In genomic region chr2:43219383-43220228, GRCh38 we compare ENCODE assay signal across 8 cellular contexts. TPM values are rescaled to one million over a fixed set of nuclear protein-coding genes. Genes with fewer than 3 reads are reported as not detected.
A peak's percentile ranks its signal among the peaks of the same experiment; 100 is the strongest.
DNase-seq lines count a peak whose midpoint lies in the region; ATAC-seq and TF ChIP-seq lines count a peak whose summit lies in the region.

No MANE protein-coding gene starts in this region.

- CTCF ChIA-PET in PC-9 (lab: Charles Lee) = interaction anchor here (0.9 kb wide), 1 partner anchor 39 kb away, joined by 5 read pairs; no protein-coding TSS in a partner anchor

- H3K27ac Mint-ChIP-seq in activated T-cell treated with anti-CD3 and anti-CD28 coated beads, Interleukin-2, amount 50 U/mL, for 24 hours = peak overlapping the region; percentile 97
- peak overlapping the region; percentile 98 for H3K27ac Mint-ChIP-seq in stimulated activated naive B cell treated with anti-CD40 and anti-IgM and Interleukin-4, amounts not matched to agents 10 μg/mL and 1 μg/mL and 100 μg/mL, for 72 hours

- TF ChIP-seq POLR2A in esophagus muscularis mucosa (IDR thresholded peaks at IDR 0.05; ENCODE audit: low read depth) = no peak

- WGBS in esophagus muscularis mucosa = 8% methylated on average over 23 of the region's 35 CpGs

- intact Hi-C loops in PC-9 (cut with micrococcal nuclease; ENCODE audit: unreplicated experiment) (loop anchor here (1.0 to 2.0 kb wide), 4 partner anchors 19 to 133 kb away; no protein-coding TSS in a partner anchor), esophagus muscularis mucosa (cut with DNase I) (loop anchor here (5.0 kb wide), 1 partner anchor 318 kb away; no protein-coding TSS in a partner anchor)

- H3K4me1 Mint-ChIP-seq in activated T-cell treated with anti-CD3 and anti-CD28 coated beads, Interleukin-2, amount 50 U/mL, for 24 hours (ENCODE audit: low read depth) = peaks cover 63% of the 10 kb centered on the region
- peaks cover 39 to 69% of the 10 kb centered on the region in 2 donors for H3K4me1 Mint-ChIP-seq in stimulated activated naive B cell treated with anti-CD40 and anti-IgM and Interleukin-4, amounts not matched to agents 10 μg/mL and 1 μg/mL and 100 μg/mL, for 72 hours

- H3K27ac ChIP-seq in C4-2B = peak overlapping the region; percentile 89
- H3K27ac ChIP-seq in PC-9 = peak overlapping the region; percentile 92
- peak overlapping the region; percentile 97 to 100 (median 98) for H3K27ac ChIP-seq in esophagus muscularis mucosa (replicated peaks in 1 of 4)

- H3K4me1 ChIP-seq in PC-9 (replicated peaks; ENCODE audit: insufficient read depth) (peaks cover 51% of the 10 kb centered on the region), esophagus muscularis mucosa (peaks cover 56 to 79% (median 71%) of the 10 kb centered on the region in 4 donors)

- peaks cover 68% of the 10 kb centered on the region for H3F3A ChIP-seq in PC-9 (ENCODE audit: insufficient read depth, low read depth)

- BruUV-seq in PC-9 (replicated peaks; lab: Mats Ljungman, UMichigan) = TSS peak; percentile 87

- no peak for TF ChIP-seq EP300 in esophagus muscularis mucosa (IDR thresholded peaks at IDR 0.05)

- no peak for TF ChIP-seq CTCF in C4-2B (conservative IDR thresholded peaks at IDR 0.05)
- TF ChIP-seq CTCF in PC-9 (conservative IDR thresholded peaks at IDR 0.05) = no peak; the same call in 1 of the 2 replicates
- TF ChIP-seq CTCF in esophagus muscularis mucosa (IDR thresholded peaks at IDR 0.05) = no peak

- H3K36me3 ChIP-seq in PC-9 (ENCODE audit: low read depth) (peaks cover 19% of the 10 kb centered on the region), esophagus muscularis mucosa (peaks cover 5 to 24% (median 15%) of the 10 kb centered on the region in 4 donors)

- H3K4me3 ChIP-seq in PC-9 (peak overlapping the region; percentile 72), esophagus muscularis mucosa (peak overlapping the region; percentile 80 to 93 (median 90))

- peaks cover 38% of the 10 kb centered on the region for H3K36me3 Mint-ChIP-seq in activated T-cell treated with anti-CD3 and anti-CD28 coated beads, Interleukin-2, amount 50 U/mL, for 24 hours (ENCODE audit: low read depth)
- peaks cover 9 to 16% of the 10 kb centered on the region in 2 donors for H3K36me3 Mint-ChIP-seq in stimulated activated naive B cell treated with anti-CD40 and anti-IgM and Interleukin-4, amounts not matched to agents 10 μg/mL and 1 μg/mL and 100 μg/mL, for 72 hours

- no peaks in the 10 kb centered on the region for H3K9me2 ChIP-seq in PC-9 (ENCODE audit: insufficient read depth)

- no peaks in the 10 kb centered on the region for H3K27me3 Mint-ChIP-seq in activated T-cell treated with anti-CD3 and anti-CD28 coated beads, Interleukin-2, amount 50 U/mL, for 24 hours
- H3K27me3 Mint-ChIP-seq in stimulated activated naive B cell treated with anti-CD40 and anti-IgM and Interleukin-4, amounts not matched to agents 10 μg/mL and 1 μg/mL and 100 μg/mL, for 72 hours = peaks cover 0 to 4% of the 10 kb centered on the region in 2 donors

- POLR2A ChIA-PET in PC-9 (lab: Charles Lee; ENCODE audit: unreplicated experiment) = interaction anchor here (0.6 to 0.7 kb wide), 3 partner anchors 117 to 384 kb away, joined by 3 to 6 read pairs (median 4); no protein-coding TSS in a partner anchor

- peak overlapping the region; percentile 78 for H2AFZ ChIP-seq in PC-9

- H3K4me2 ChIP-seq in PC-9 = peak overlapping the region; percentile 99

- DNase-seq in PC-9 (peak; percentile 81 to 91), esophagus muscularis mucosa (ENCODE audit: extremely low spot score) (peak; percentile 98), myocyte (ENCODE audit: low read depth) (peak; percentile 89)
- DNase-seq in activated T-cell treated with anti-CD3 and anti-CD28 coated beads, Interleukin-2, amount 50 U/mL, for 24 hours = peak; percentile 85
- peak; percentile 74 for DNase-seq in stimulated activated naive B cell treated with anti-CD40 and anti-IgM and Interleukin-4, amounts not matched to agents 10 μg/mL and 1 μg/mL and 100 μg/mL, for 72 hours

- H3K4me3 Mint-ChIP-seq in activated T-cell treated with anti-CD3 and anti-CD28 coated beads, Interleukin-2, amount 50 U/mL, for 24 hours = peak overlapping the region; percentile 95
- peak overlapping the region; percentile 86 to 96 for H3K4me3 Mint-ChIP-seq in stimulated activated naive B cell treated with anti-CD40 and anti-IgM and Interleukin-4, amounts not matched to agents 10 μg/mL and 1 μg/mL and 100 μg/mL, for 72 hours

- H3K9me3 ChIP-seq in PC-9 (ENCODE audit: insufficient read depth, low read depth) (no peaks in the 10 kb centered on the region), esophagus muscularis mucosa (no peaks in the 10 kb centered on the region)

- H3K27me3 ChIP-seq in PC-9 (ENCODE audit: insufficient read depth, low read depth) = no peaks in the 10 kb centered on the region
- no peaks in the 10 kb centered on the region for H3K27me3 ChIP-seq in esophagus muscularis mucosa

- ATAC-seq in GM19324 (IDR thresholded peaks at IDR 0.05; ENCODE audit: low FRiP score, unreplicated experiment) = peak; percentile 55
- ATAC-seq in HG03442 (IDR thresholded peaks at IDR 0.05; ENCODE audit: unreplicated experiment) = peak; percentile 48
- peak; percentile 72 to 74 for ATAC-seq in stimulated activated naive B cell treated with anti-CD40 and anti-IgM and Interleukin-4, amounts not matched to agents 10 μg/mL and 1 μg/mL and 100 μg/mL, for 72 hours (replicated peaks)

- no peaks in the 10 kb centered on the region for H3K9me3 Mint-ChIP-seq in activated T-cell treated with anti-CD3 and anti-CD28 coated beads, Interleukin-2, amount 50 U/mL, for 24 hours
- H3K9me3 Mint-ChIP-seq in stimulated activated naive B cell treated with anti-CD40 and anti-IgM and Interleukin-4, amounts not matched to agents 10 μg/mL and 1 μg/mL and 100 μg/mL, for 72 hours = no peaks in the 10 kb centered on the region

- peaks cover 58% of the 10 kb centered on the region for H3K79me2 ChIP-seq in PC-9 (ENCODE audit: low read depth)

- H4K20me1 ChIP-seq in PC-9 (ENCODE audit: insufficient read depth) = 0 out of 2 replicates have a peak, but pooled peaks cover 6% of the 10 kb centered on the region

RNA-seq across cellular contexts. Expression of gene ZFP36L2, which starts 6.8 kb away (rescaled TPM):
- total RNA-seq in PC-9 (2021) = 31.3 and 34.3 TPM in 2 replicates
- 100 to 1,000 TPM in 1 of 4 donors, 10 to 100 TPM in 3; 81.7 to 117 (median 85.7) TPM for total RNA-seq in esophagus muscularis mucosa
- 6.1 and 6.2 TPM in 2 replicates for total RNA-seq in myocyte
- 10.3 TPM for polyA plus RNA-seq in myocyte (2012)

Comparison
In these comparisons a context has a peak if more than half of its experiments do, and no peak if none do; other contexts are left out.
1. Peak in every context shown above with its lines: DNase-seq, ATAC-seq, H3K4me3 ChIP-seq and H3K27ac ChIP-seq.